In the genomic region with DNA sequence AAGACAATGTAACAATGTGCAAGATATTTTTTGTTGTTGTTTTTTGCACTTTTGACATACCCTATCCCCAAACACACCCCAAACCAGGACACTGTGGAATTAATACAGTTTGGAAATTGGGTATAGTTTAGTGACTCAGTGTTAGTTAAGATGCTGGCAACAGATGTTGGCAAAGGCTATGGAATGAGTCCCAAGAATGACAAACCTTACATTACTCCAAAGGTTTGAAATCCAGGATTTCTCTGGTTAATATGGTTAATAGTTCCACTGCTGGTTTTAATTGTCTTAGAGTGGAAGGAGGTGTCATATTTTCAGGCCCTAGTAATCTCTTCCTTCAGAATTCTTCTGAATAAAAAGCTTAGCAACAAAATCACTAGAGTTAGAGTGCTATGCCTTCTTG, we compare ENCODE assay signal across 8 cellular contexts. TPM values are rescaled to one million over a fixed set of nuclear protein-coding genes. Genes with fewer than 3 reads are reported as not detected.
DNase-seq lines count a peak whose midpoint lies in the region; TF ChIP-seq lines count a peak whose summit lies in the region.

No MANE protein-coding gene starts in this region.

- H3K4me3 ChIP-seq in rectal smooth muscle tissue (ENCODE audit: low read length): peak overlapping the region; percentile 49

- intact Hi-C loops in Calu3 (cut with micrococcal nuclease; ENCODE audit: unreplicated experiment): loop anchor here (5.0 to 10.0 kb wide), 2 partner anchors 327 to 350 kb away; no protein-coding TSS in a partner anchor
- intact Hi-C loops in dendritic cell treated with granulocyte-macrophage colony-stimulating factor and Interleukin-4, amounts not matched to agents 40 ng/mL and 50 ng/mL, for 4 days (cut with micrococcal nuclease): loop anchor here (5.0 to 10.0 kb wide), 4 partner anchors 102 to 710 kb away; a partner anchor contains a TSS

- no peak overlapping the region for H3K9ac ChIP-seq in rectal smooth muscle tissue (ENCODE audit: low read length)

- peaks cover 8% of the 10 kb centered on the region for H3K4me1 ChIP-seq in rectal smooth muscle tissue (ENCODE audit: control insufficient read depth, insufficient read depth, low read length)

- BruUV-seq in Calu3 (replicated peaks; lab: Mats Ljungman, UMichigan): no TSS peak

- H3K9me3 Mint-ChIP-seq in Calu3 (ENCODE audit: low read depth, unreplicated experiment): peaks cover 2% of the 10 kb centered on the region
- no peaks in the 10 kb centered on the region for H3K9me3 Mint-ChIP-seq in dendritic cell treated with granulocyte-macrophage colony-stimulating factor and Interleukin-4, amounts not matched to agents 40 ng/mL and 50 ng/mL, for 4 days

- peak overlapping the region; percentile 96 for H3K27ac Mint-ChIP-seq in Calu3 (ENCODE audit: unreplicated experiment)
- H3K27ac Mint-ChIP-seq in dendritic cell treated with granulocyte-macrophage colony-stimulating factor and Interleukin-4, amounts not matched to agents 40 ng/mL and 50 ng/mL, for 4 days: peak overlapping the region; percentile 99

- peaks cover 31% of the 10 kb centered on the region for H3K36me3 Mint-ChIP-seq in Calu3 (ENCODE audit: insufficient read depth, unreplicated experiment)
- peaks cover 44% of the 10 kb centered on the region for H3K36me3 Mint-ChIP-seq in dendritic cell treated with granulocyte-macrophage colony-stimulating factor and Interleukin-4, amounts not matched to agents 40 ng/mL and 50 ng/mL, for 4 days (ENCODE audit: low read depth)

- CTCF ChIA-PET in Calu3 (lab: Charles Lee): no interaction called here

- TF ChIP-seq CTCF in Calu3 (IDR thresholded peaks at IDR 0.05; ENCODE audit: unreplicated experiment): no peak

- peaks cover 3% of the 10 kb centered on the region for H3K36me3 ChIP-seq in rectal smooth muscle tissue (ENCODE audit: control insufficient read depth, insufficient read depth, low read length)

- no peak overlapping the region for H3K27ac ChIP-seq in rectal smooth muscle tissue (ENCODE audit: low read depth, low read length)

- no peaks in the 10 kb centered on the region for H3K27me3 ChIP-seq in rectal smooth muscle tissue (ENCODE audit: control insufficient read depth, insufficient read depth, low read length)

- peak overlapping the region; percentile 37 for H3K4me3 Mint-ChIP-seq in Calu3 (ENCODE audit: low read depth, unreplicated experiment)
- H3K4me3 Mint-ChIP-seq in dendritic cell treated with granulocyte-macrophage colony-stimulating factor and Interleukin-4, amounts not matched to agents 40 ng/mL and 50 ng/mL, for 4 days: peak overlapping the region; percentile 80

- H3K27me3 Mint-ChIP-seq in Calu3 (ENCODE audit: unreplicated experiment): no peaks in the 10 kb centered on the region
- H3K27me3 Mint-ChIP-seq in dendritic cell treated with granulocyte-macrophage colony-stimulating factor and Interleukin-4, amounts not matched to agents 40 ng/mL and 50 ng/mL, for 4 days: no peaks in the 10 kb centered on the region

- DNase-seq in Calu3 (no peak), NCI-H446 treated with DMSO at 0.1 percent for 48 hours (lab: John Stamatoyannopoulos, UW) (peak; percentile 16), HT-29 (ENCODE audit: low spot score) (no peak), inferior parietal cortex (ENCODE audit: extremely low spot score) (no peak), HUDEP-2 (lab: John Stamatoyannopoulos, UW; ENCODE audit: unreplicated experiment in 76 of 76) (no peak)
- DNase-seq in activated CD4-positive, CD25-positive, alpha-beta regulatory T cell (lab: John Stamatoyannopoulos, UW): no peak

- peaks cover 19% of the 10 kb centered on the region for H3K4me1 Mint-ChIP-seq in Calu3 (ENCODE audit: low read depth, unreplicated experiment)
- H3K4me1 Mint-ChIP-seq in dendritic cell treated with granulocyte-macrophage colony-stimulating factor and Interleukin-4, amounts not matched to agents 40 ng/mL and 50 ng/mL, for 4 days (ENCODE audit: low read depth): peaks cover 46% of the 10 kb centered on the region

RNA-seq across cellular contexts. Expression of a gene that starts 0.8 kb away (rescaled TPM):
- 4.0 and 6.0 TPM in 2 replicates for total RNA-seq in Calu3 (2022)
- total RNA-seq in HT-29 (2014; rRNA removed; shearing (Covaris generic)): 1.1 and 1.7 TPM in 2 replicates

RNA-seq across cellular contexts. Expression of a gene that starts 4.0 kb away (rescaled TPM):
- total RNA-seq in Calu3 (2022): 61.5 and 61.7 TPM in 2 replicates
- 42.8 TPM in 2 replicates for total RNA-seq in HT-29 (2014; rRNA removed; shearing (Covaris generic))

RNA-seq across cellular contexts. Expression of a gene that starts 47.6 kb away (rescaled TPM):
- total RNA-seq in Calu3 (2022): 4.3 and 5.2 TPM in 2 replicates
- total RNA-seq in HT-29 (2014; rRNA removed; shearing (Covaris generic)): 1.3 and 1.6 TPM in 2 replicates
